Comparison of ENCODE assay signal across 8 cellular contexts in genomic region chr12:5745251-5745888, GRCh38.
DNase-seq lines count a peak whose midpoint lies in the region; ATAC-seq and TF ChIP-seq lines count a peak whose summit lies in the region.

No MANE protein-coding gene starts in this region.

- in situ Hi-C loops in astrocyte of the cerebellum (cut with HindIII; ENCODE audit: low sequenced_read_pairs) = no loop called here

- H3K27ac ChIP-seq in HL-60 (replicated peaks) (no peak overlapping the region), iPS DF 6.9 (ENCODE audit: low read length) (no peak overlapping the region)

- H3K4me3 ChIP-seq in HL-60 (replicated peaks; ENCODE audit: insufficient read depth, low read length) = no peak overlapping the region
- no peak overlapping the region for H3K4me3 ChIP-seq in astrocyte of the cerebellum (ENCODE audit: low read depth, low read length)
- no peak overlapping the region for H3K4me3 ChIP-seq in iPS DF 6.9 (ENCODE audit: low read length)

- H3K27me3 ChIP-seq in HL-60 (ENCODE audit: insufficient read depth, poor library complexity, severe bottlenecking) = peaks cover 2% of the 10 kb centered on the region
- H3K27me3 ChIP-seq in iPS DF 6.9 (ENCODE audit: control insufficient read depth, insufficient read depth, low read length) = no peaks in the 10 kb centered on the region

- no CpG with 5 or more reads among the region's 6 CpGs for WGBS in iPS DF 6.9 (ENCODE audit: insufficient coverage, insufficient read length)

- ATAC-seq in GM19328 (IDR thresholded peaks at IDR 0.05; ENCODE audit: unreplicated experiment) = no peak

- TF ChIP-seq CTCF in HL-60 (IDR thresholded peaks at IDR 0.05; ENCODE audit: insufficient read depth, low read length) = peak; percentile 72
- peak; percentile 78 for TF ChIP-seq CTCF in astrocyte of the cerebellum (IDR thresholded peaks at IDR 0.05; ENCODE audit: low read depth, low read length, missing control alignments)

- DNase-seq in NCI-H187 (lab: John Stamatoyannopoulos, UW) (peak; percentile 5 to 54), NCI-H187 treated with DMSO at 0.1 percent for 48 hours (lab: John Stamatoyannopoulos, UW) (no peak), HL-60 (ENCODE audit: low read depth in 1 of 2, low spot score in 1 of 2) (peak; percentile 4 to 54), RPMI8226 (peak; percentile 78), astrocyte of the cerebellum (ENCODE audit: low read depth) (peak; percentile 9), iPS DF 6.9 (ENCODE audit: low read depth, low spot score) (peak; percentile 76)
- DNase-seq in stimulated activated CD4-positive, alpha-beta T cell treated with anti-CD3 and anti-CD28 coated beads, Interleukin-1b, Interleukin-23, amount 100 ng/mL, for 24 hours (ENCODE audit: low read depth in 4 of 4, low spot score in 1 of 4) = peak in 3 of 4 experiments; percentile 21 to 43 (median 25)

- no peaks in the 10 kb centered on the region; the same call in 1 of the 2 replicates for H3K4me1 ChIP-seq in iPS DF 6.9 (ENCODE audit: control insufficient read depth, insufficient read depth, low read length)

- H3K9me3 ChIP-seq in iPS DF 6.9 (ENCODE audit: control insufficient read depth, insufficient read depth, low read length) = no peaks in the 10 kb centered on the region

- no peaks in the 10 kb centered on the region for H3K36me3 ChIP-seq in iPS DF 6.9 (ENCODE audit: control insufficient read depth, insufficient read depth, low read length)
